18 cellular contexts compared by ENCODE assay signal in the genomic region with DNA sequence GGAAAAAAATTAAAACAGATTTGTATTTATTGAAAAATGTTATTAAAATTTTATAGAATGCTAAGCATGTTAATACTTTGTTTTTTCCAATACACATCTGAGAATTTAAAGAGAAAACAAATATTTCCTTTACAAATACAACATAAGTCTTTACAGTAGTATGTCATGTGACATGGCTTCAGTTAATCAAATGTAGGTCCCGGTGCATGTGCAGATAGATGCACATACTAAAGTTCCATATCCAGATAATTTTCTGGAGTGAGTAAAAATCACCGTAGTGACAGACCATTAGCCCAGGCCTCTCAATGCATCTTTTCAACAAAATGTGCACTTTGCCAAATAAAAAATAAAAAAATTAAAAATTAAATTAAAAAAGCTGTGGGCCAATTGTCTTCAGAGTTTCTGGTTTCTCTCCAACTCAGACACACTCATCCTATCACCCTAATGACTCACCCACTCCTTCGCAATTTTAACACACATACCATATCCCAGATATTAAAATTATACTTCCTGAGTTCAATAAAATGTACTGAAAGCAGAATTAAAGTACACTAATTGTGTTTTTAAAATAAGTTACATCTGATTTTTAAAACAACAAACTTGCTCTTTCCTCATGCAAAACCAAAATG.
DNase-seq lines count a peak whose midpoint lies in the region; ATAC-seq and TF ChIP-seq lines count a peak whose summit lies in the region.
"Had no signal": no experiment of that assay in that cellular context is flagged by ENCODE, and none has a peak within 500 bp of the region (broad histone marks: within the 10 kb centered on the region; RNA-seq: fewer than 3 reads in every experiment).

No MANE protein-coding gene starts in this region.

- DNase-seq in EL (peak; percentile 65), RPMI7951 (ENCODE audit: low read depth) (peak; percentile 33), dermis blood vessel endothelial cell (peak; percentile 24), mesothelial cell of epicardium (ENCODE audit: low spot score in 2 of 2, unreplicated experiment in 2 of 2) (no peak), left colon (no peak), cerebellar nuclear complex (lab: John Stamatoyannopoulos, UW) (no peak)
- no peak for DNase-seq in CD8-positive, alpha-beta memory T cell
- DNase-seq: activated CD4-positive, alpha-beta T cell treated with anti-CD3 and anti-CD28 coated beads, Interleukin-2, amount 10 ng/mL, durations not matched to agents 24 days and 14 days; activated CD8-positive, alpha-beta memory T cell treated with anti-CD3 and anti-CD28 coated beads, Interleukin-2, amount 50 U/mL, for 48 hours; activated effector memory CD4-positive, alpha-beta T cell treated with anti-CD3 and anti-CD28 coated beads, Interleukin-2, amount 50 U/mL, for 16 hours; amygdala; DMS79; endodermal cell; left ventricle myocardium inferior; NCI-H1105; NCI-H510A; Right ventricle myocardium superior had no signal

- TF ChIP-seq CTCF in mesothelial cell of epicardium (IDR thresholded peaks at IDR 0.05; ENCODE audit: unreplicated experiment), result no peak

- no peak overlapping the region for H3K27ac ChIP-seq in CD8-positive, alpha-beta memory T cell (ENCODE audit: low read depth, low read length)
- H3K27ac ChIP-seq: left ventricle myocardium inferior had no signal

- POLR2A ChIA-PET in CD8-positive, alpha-beta memory T cell (lab: Charles Lee), result no interaction called here

- no peaks in the 10 kb centered on the region for H3K27me3 Mint-ChIP-seq in mesothelial cell of epicardium (ENCODE audit: low read depth)
- H3K27me3 Mint-ChIP-seq in CD8-positive, alpha-beta memory T cell, result no peaks in the 10 kb centered on the region
- H3K27me3 Mint-ChIP-seq: activated CD4-positive, alpha-beta T cell treated with anti-CD3 and anti-CD28 coated beads, Interleukin-2, amount 10 ng/mL, durations not matched to agents 24 days and 14 days had no signal

- H3K27ac Mint-ChIP-seq in mesothelial cell of epicardium, result peak overlapping the region; percentile 26
- H3K27ac Mint-ChIP-seq in CD8-positive, alpha-beta memory T cell, result no peak overlapping the region
- H3K27ac Mint-ChIP-seq: activated CD4-positive, alpha-beta T cell treated with anti-CD3 and anti-CD28 coated beads, Interleukin-2, amount 10 ng/mL, durations not matched to agents 24 days and 14 days; endodermal cell had no signal

- H3K4me1 Mint-ChIP-seq in mesothelial cell of epicardium, result peaks cover 56% of the 10 kb centered on the region
- no peaks in the 10 kb centered on the region for H3K4me1 Mint-ChIP-seq in CD8-positive, alpha-beta memory T cell
- H3K4me1 Mint-ChIP-seq: activated CD4-positive, alpha-beta T cell treated with anti-CD3 and anti-CD28 coated beads, Interleukin-2, amount 10 ng/mL, durations not matched to agents 24 days and 14 days; endodermal cell had no signal

- no peak overlapping the region for H3K4me3 Mint-ChIP-seq in mesothelial cell of epicardium
- no peak overlapping the region for H3K4me3 Mint-ChIP-seq in CD8-positive, alpha-beta memory T cell
- H3K4me3 Mint-ChIP-seq: activated CD4-positive, alpha-beta T cell treated with anti-CD3 and anti-CD28 coated beads, Interleukin-2, amount 10 ng/mL, durations not matched to agents 24 days and 14 days; endodermal cell had no signal

- intact Hi-C loops in left colon (cut with DNase I, micrococcal nuclease), result no loop called here

- no peak overlapping the region for H3K4me3 ChIP-seq in CD8-positive, alpha-beta memory T cell (ENCODE audit: low read length)
- H3K4me3 ChIP-seq: left ventricle myocardium inferior had no signal

- H3K36me3 ChIP-seq in CD8-positive, alpha-beta memory T cell (ENCODE audit: insufficient read depth, low read length), result no peaks in the 10 kb centered on the region
- H3K36me3 ChIP-seq: left ventricle myocardium inferior had no signal

- H3K9me3 Mint-ChIP-seq in mesothelial cell of epicardium, result no peaks in the 10 kb centered on the region
- H3K9me3 Mint-ChIP-seq in CD8-positive, alpha-beta memory T cell, result peaks cover 0 to 1% (median 0%) of the 10 kb centered on the region in 5 donors
- H3K9me3 Mint-ChIP-seq: activated CD4-positive, alpha-beta T cell treated with anti-CD3 and anti-CD28 coated beads, Interleukin-2, amount 10 ng/mL, durations not matched to agents 24 days and 14 days; endodermal cell had no signal

- H3K9me3 ChIP-seq in CD8-positive, alpha-beta memory T cell (ENCODE audit: low read length), result no peaks in the 10 kb centered on the region
- H3K9me3 ChIP-seq: left ventricle myocardium inferior had no signal

- H3K36me3 Mint-ChIP-seq in mesothelial cell of epicardium, result no peaks in the 10 kb centered on the region
- H3K36me3 Mint-ChIP-seq in CD8-positive, alpha-beta memory T cell, result no peaks in the 10 kb centered on the region

- no peaks in the 10 kb centered on the region for H3K4me1 ChIP-seq in CD8-positive, alpha-beta memory T cell (ENCODE audit: insufficient read depth, low read length)

- ATAC-seq in GM21447 (IDR thresholded peaks at IDR 0.05; ENCODE audit: unreplicated experiment) (no peak), left colon (no peak)

- H3K27me3 ChIP-seq in CD8-positive, alpha-beta memory T cell (ENCODE audit: insufficient read depth, low read length, poor library complexity, severe bottlenecking), result no peaks in the 10 kb centered on the region

- CTCF ChIA-PET in CD8-positive, alpha-beta memory T cell (lab: Charles Lee), result no interaction called here

Comparison
In these comparisons a context has a peak if more than half of its experiments do, and no peak if none do; other contexts are left out.
1. DNase-seq: peak in EL (single experiment), RPMI7951 (single experiment) and dermis blood vessel endothelial cell (single experiment); none in mesothelial cell of epicardium (0 of 2), left colon (0 of 2), cerebellar nuclear complex (0 of 2) and CD8-positive, alpha-beta memory T cell (0 of 5).